1 cellular context compared by ENCODE assay signal in the genomic region with DNA sequence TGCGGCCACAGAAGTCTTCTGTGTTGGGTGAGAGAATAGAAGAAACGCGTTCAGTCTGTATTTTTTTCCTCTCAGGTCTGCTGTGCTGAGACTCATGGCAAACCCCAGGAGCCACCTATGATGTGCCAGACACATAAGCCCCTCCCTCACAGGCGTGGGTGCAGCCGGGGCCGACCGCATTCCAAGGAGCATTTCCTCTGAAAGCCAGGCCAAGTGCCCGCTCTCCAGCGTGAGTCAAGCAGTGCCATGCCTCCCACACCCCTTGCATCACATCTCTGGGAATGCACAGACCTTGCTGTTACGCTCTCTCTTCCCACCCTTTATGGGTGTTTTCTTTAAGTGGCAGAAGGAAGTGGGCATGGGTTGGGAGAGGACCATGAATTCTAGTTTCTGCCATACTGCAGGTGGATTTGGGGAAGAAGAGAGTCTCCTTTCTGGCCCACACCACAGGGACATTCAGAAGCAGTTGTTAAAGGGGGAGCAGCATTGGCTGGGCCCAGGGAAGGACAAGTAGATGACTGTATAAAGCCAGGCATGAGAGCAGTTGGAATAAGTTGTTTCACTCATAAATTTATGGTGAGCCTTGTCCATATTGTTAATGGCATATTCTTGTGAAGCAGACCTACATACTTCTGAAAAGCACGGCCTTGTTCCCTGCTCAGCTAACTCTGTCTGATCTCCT.
TF ChIP-seq lines count a peak whose summit lies in the region.

No MANE protein-coding gene starts in this region.

TF ChIP-seq in GM23338, 12 proteins besides CTCF, POLR2A, EP300 and RAD21 (continued from another document):
- TF ChIP-seq ZNF462 (CRISPR knock-in tag; IDR thresholded peaks at IDR 0.05) (no peak), STAT1 (IDR thresholded peaks at IDR 0.05; ENCODE audit: unreplicated experiment) (no peak), JUNB (IDR thresholded peaks at IDR 0.05; ENCODE audit: unreplicated experiment) (no peak), EZH2 (IDR thresholded peaks at IDR 0.05; ENCODE audit: low read depth, unreplicated experiment) (no peak), EZH2phosphoT487 (IDR thresholded peaks at IDR 0.05; ENCODE audit: unreplicated experiment) (no peak)
- TF ChIP-seq, protein P1, sequence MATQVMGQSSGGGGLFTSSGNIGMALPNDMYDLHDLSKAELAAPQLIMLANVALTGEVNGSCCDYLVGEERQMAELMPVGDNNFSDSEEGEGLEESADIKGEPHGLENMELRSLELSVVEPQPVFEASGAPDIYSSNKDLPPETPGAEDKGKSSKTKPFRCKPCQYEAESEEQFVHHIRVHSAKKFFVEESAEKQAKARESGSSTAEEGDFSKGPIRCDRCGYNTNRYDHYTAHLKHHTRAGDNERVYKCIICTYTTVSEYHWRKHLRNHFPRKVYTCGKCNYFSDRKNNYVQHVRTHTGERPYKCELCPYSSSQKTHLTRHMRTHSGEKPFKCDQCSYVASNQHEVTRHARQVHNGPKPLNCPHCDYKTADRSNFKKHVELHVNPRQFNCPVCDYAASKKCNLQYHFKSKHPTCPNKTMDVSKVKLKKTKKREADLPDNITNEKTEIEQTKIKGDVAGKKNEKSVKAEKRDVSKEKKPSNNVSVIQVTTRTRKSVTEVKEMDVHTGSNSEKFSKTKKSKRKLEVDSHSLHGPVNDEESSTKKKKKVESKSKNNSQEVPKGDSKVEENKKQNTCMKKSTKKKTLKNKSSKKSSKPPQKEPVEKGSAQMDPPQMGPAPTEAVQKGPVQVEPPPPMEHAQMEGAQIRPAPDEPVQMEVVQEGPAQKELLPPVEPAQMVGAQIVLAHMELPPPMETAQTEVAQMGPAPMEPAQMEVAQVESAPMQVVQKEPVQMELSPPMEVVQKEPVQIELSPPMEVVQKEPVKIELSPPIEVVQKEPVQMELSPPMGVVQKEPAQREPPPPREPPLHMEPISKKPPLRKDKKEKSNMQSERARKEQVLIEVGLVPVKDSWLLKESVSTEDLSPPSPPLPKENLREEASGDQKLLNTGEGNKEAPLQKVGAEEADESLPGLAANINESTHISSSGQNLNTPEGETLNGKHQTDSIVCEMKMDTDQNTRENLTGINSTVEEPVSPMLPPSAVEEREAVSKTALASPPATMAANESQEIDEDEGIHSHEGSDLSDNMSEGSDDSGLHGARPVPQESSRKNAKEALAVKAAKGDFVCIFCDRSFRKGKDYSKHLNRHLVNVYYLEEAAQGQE (IDR thresholded peaks at IDR 0.05; ENCODE audit: unreplicated experiment) = no peak
- TF ChIP-seq, protein P2, sequence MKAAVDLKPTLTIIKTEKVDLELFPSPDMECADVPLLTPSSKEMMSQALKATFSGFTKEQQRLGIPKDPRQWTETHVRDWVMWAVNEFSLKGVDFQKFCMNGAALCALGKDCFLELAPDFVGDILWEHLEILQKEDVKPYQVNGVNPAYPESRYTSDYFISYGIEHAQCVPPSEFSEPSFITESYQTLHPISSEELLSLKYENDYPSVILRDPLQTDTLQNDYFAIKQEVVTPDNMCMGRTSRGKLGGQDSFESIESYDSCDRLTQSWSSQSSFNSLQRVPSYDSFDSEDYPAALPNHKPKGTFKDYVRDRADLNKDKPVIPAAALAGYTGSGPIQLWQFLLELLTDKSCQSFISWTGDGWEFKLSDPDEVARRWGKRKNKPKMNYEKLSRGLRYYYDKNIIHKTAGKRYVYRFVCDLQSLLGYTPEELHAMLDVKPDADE (IDR thresholded peaks at IDR 0.05) = no peak
